8 cellular contexts compared by ENCODE assay signal in the genomic region with DNA sequence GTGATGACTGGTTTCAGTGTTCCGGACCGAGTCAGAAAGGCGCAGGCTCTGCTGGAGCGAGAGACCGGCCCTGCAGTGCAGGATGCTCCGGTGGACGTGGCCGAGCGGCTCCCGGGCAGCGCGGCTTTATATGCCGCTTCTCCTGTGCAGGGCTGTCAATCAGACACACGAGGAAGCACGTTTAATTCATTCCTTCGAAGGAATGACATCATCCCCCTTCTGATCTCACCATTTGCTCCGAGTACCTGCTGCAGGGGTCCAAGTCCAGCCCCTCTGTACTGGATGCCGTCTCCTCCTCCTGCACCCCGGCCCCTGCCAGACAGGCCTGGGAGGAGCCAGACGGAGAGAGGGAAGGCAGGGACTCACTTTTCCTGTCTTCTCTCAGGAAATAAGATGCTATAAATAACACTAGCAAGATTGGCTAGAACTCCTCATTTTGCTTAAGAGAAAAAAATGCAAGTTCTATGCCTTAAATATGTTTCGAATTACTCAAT. TPM values are rescaled to one million over a fixed set of nuclear protein-coding genes. Genes with fewer than 3 reads are reported as not detected.
DNase-seq lines count a peak whose midpoint lies in the region; ATAC-seq, FAIRE-seq and TF ChIP-seq lines count a peak whose summit lies in the region.

Gene THBS2 (minus strand): TSS at position 102 of the 494 bp plus-strand sequence. CDS start 3,062 bp downstream, outside the sequence.

- H3K27ac ChIP-seq in small intestine (ENCODE audit: low read depth in 1 of 2, low read length in 1 of 2) = peak within 1 kb of the TSS in 1 of 2 donors; percentile 41

- H3K9me3 ChIP-seq in small intestine (ENCODE audit: control insufficient read depth, low read depth) = no peaks in the 10 kb centered on the region

- no peak for TF ChIP-seq CTCF in bronchial epithelial cell (IDR thresholded peaks at IDR 0.05; ENCODE audit: insufficient read depth, low read length, severe bottlenecking)

- H3K36me3 ChIP-seq in H7 (replicated peaks; ENCODE audit: control insufficient read depth, insufficient read depth, low read length) = no peaks in the 10 kb centered on the region
- H3K36me3 ChIP-seq in bronchial epithelial cell (ENCODE audit: control insufficient read depth, insufficient read depth, low read length) = no peaks in the 10 kb centered on the region
- no peaks in the 10 kb centered on the region for H3K36me3 ChIP-seq in small intestine (ENCODE audit: control insufficient read depth in 2 of 2, insufficient read depth in 2 of 2, low read length in 2 of 2)

- ATAC-seq in GM18909 (IDR thresholded peaks at IDR 0.05; ENCODE audit: poor library complexity, unreplicated experiment) = no peak
- ATAC-seq in HG02852 (IDR thresholded peaks at IDR 0.05; ENCODE audit: unreplicated experiment) = no peak

- FAIRE-seq in bronchial epithelial cell (lab: Jason Lieb, UNC) (no peak), small intestine (lab: Jason Lieb, UNC) (no peak)

- H3K4me3 ChIP-seq in H7 (ENCODE audit: insufficient read depth, low read depth, low read length) (peak within 1 kb of the TSS; percentile 34), bronchial epithelial cell (ENCODE audit: low read depth, low read length) (peak within 1 kb of the TSS; percentile 35), small intestine (ENCODE audit: low read depth in 1 of 2, low read length in 2 of 2) (no peak within 1 kb of the TSS)

- no peaks in the 10 kb centered on the region for H3K4me1 ChIP-seq in small intestine (ENCODE audit: control insufficient read depth in 2 of 2, insufficient read depth in 1 of 2, low read depth in 1 of 2, low read length in 1 of 2)

- peaks cover 8% of the 10 kb centered on the region for H3K27me3 ChIP-seq in H7 (ENCODE audit: control insufficient read depth, insufficient read depth, low read length)
- peaks cover 2% of the 10 kb centered on the region for H3K27me3 ChIP-seq in bronchial epithelial cell (ENCODE audit: control insufficient read depth, insufficient read depth, low read length)
- peaks cover 0 to 18% of the 10 kb centered on the region in 2 donors for H3K27me3 ChIP-seq in small intestine (ENCODE audit: control insufficient read depth in 2 of 2, insufficient read depth in 2 of 2, low read length in 2 of 2)

- DNase-seq in H7 (peak; percentile 75), bronchial epithelial cell (ENCODE audit: low read depth) (peak; percentile 44), islet precursor cell (peak; percentile 64), small intestine (peak; percentile 13), GF-D8 (lab: John Stamatoyannopoulos, UW) (no peak)
- no peak for DNase-seq in activated naive CD4-positive, alpha-beta T cell (lab: John Stamatoyannopoulos, UW)

- 4 to 7% (median 5%) methylated on average over 21 of the region's 21 CpGs for WGBS in small intestine, 3 donors

RNA-seq across cellular contexts. Expression of gene THBS2, which starts in this region (rescaled TPM):
- 12.7 and 13.3 TPM in 2 replicates for total RNA-seq in H7 (2014; rRNA removed; shearing (Covaris generic))
- 3.6 and 8.7 TPM in 2 replicates for total RNA-seq in bronchial epithelial cell
- polyA plus RNA-seq in small intestine = 1 to 10 TPM in 1 of 3 donors, under 1 TPM in 2; 0.45 to 4.7 (median 0.81) TPM

Comparison
In these comparisons a context has a peak if more than half of its experiments do, and no peak if none do; other contexts are left out.
1. DNase-seq: peak in H7 (single experiment), bronchial epithelial cell (single experiment), islet precursor cell (single experiment) and small intestine (single experiment); none in GF-D8 (single experiment) and activated naive CD4-positive, alpha-beta T cell (0 of 4).
2. H3K4me3 ChIP-seq: peak in H7 (single experiment) and bronchial epithelial cell (single experiment); none in small intestine (0 of 2).